In the genomic region with DNA sequence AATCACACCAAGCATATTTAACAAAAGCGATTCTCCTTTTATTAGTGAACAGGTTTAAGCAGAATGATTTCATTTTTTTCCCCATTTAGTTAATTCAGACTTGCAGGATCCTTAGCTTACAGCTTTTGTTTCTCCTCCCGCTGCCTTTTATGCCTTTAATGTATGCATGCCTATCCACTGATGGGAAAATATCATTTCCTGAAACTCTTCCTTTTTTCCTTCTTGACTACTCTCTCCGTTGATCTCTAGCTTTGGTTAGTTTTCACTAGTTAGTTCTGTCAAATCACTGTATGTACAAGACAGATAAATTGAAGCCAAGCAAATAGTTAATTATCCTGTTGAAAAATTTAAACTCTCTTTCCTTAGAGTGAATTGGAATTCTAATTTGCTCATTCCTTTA, we compare ENCODE assay signal across 23 cellular contexts. TPM values are rescaled to one million over a fixed set of nuclear protein-coding genes. Genes with fewer than 3 reads are reported as not detected.
DNase-seq lines count a peak whose midpoint lies in the region; ATAC-seq and TF ChIP-seq lines count a peak whose summit lies in the region.
"Had no signal": no experiment of that assay in that cellular context is flagged by ENCODE, and none has a peak within 500 bp of the region (broad histone marks: within the 10 kb centered on the region; RNA-seq: fewer than 3 reads in every experiment).

No MANE protein-coding gene starts in this region.

- H3K36me3 ChIP-seq in neural progenitor cell, result no peaks in the 10 kb centered on the region
- H3K36me3 ChIP-seq: HAP-1 had no signal

- no peaks in the 10 kb centered on the region for H3K4me1 ChIP-seq in neural progenitor cell

- no peaks in the 10 kb centered on the region for H3K9me3 Mint-ChIP-seq in neural progenitor cell

- no peaks in the 10 kb centered on the region for H3K4me1 Mint-ChIP-seq in neural progenitor cell
- H3K4me1 Mint-ChIP-seq: CD8-positive, alpha-beta memory T cell had no signal

- H3K27ac Mint-ChIP-seq in neural progenitor cell, result no peak overlapping the region
- H3K27ac Mint-ChIP-seq: CD8-positive, alpha-beta memory T cell had no signal

- peaks cover 100% of the 10 kb centered on the region for H3K27me3 ChIP-seq in neural progenitor cell

- no peak overlapping the region for H3K4me3 Mint-ChIP-seq in neural progenitor cell
- H3K4me3 Mint-ChIP-seq: CD8-positive, alpha-beta memory T cell had no signal

- no peak overlapping the region for H3K9ac ChIP-seq in neural progenitor cell
- H3K9ac ChIP-seq: SK-N-SH had no signal

- no peaks in the 10 kb centered on the region for H3K9me3 ChIP-seq in neural progenitor cell (ENCODE audit: low read depth)
- H3K9me3 ChIP-seq: HAP-1, SK-N-SH had no signal

- DNase-seq in NCI-H1092 treated with DMSO at 0.1 percent for 48 hours (lab: John Stamatoyannopoulos, UW) (peak; percentile 56), NCI-H1092 (lab: John Stamatoyannopoulos, UW) (no peak), NCI-H128 (lab: John Stamatoyannopoulos, UW; ENCODE audit: unreplicated experiment) (peak; percentile 44), NCI-H524 treated with DMSO at 0.1 percent for 48 hours (lab: John Stamatoyannopoulos, UW) (peak; percentile 56), neural progenitor cell (ENCODE audit: low spot score) (peak; percentile 46), T-helper 1 cell (no peak)
- DNase-seq: 8988T; AML-193; CD8-positive, alpha-beta memory T cell; KG1; NCI-H1436; NCI-H187 treated with DMSO at 0.1 percent for 48 hours; NCI-H2171 treated with DMSO at 0.1 percent for 48 hours; NCI-H526 treated with DMSO at 0.1 percent for 48 hours; PC-9; SHP77 treated with DMSO at 0.1 percent for 48 hours; SK-N-SH had no signal

- no peak overlapping the region for H3K27ac ChIP-seq in neural progenitor cell
- H3K27ac ChIP-seq: C4-2B, PC-9, RWPE1 had no signal

- H3K36me3 Mint-ChIP-seq in neural progenitor cell, result no peaks in the 10 kb centered on the region
- H3K36me3 Mint-ChIP-seq: CD8-positive, alpha-beta memory T cell had no signal

- H3K27me3 Mint-ChIP-seq in neural progenitor cell (ENCODE audit: insufficient read depth, low read depth), result peaks cover 49% of the 10 kb centered on the region

- peaks cover 5% of the 10 kb centered on the region for H3F3A ChIP-seq in neural progenitor cell (ENCODE audit: low read depth)

- no peak overlapping the region for H3K4me2 ChIP-seq in neural progenitor cell
- H3K4me2 ChIP-seq: PC-9, SK-N-SH had no signal

- H3K4me3 ChIP-seq in neural progenitor cell, result no peak overlapping the region
- H3K4me3 ChIP-seq: HAP-1, PC-9 had no signal

- ATAC-seq in HG02759 (IDR thresholded peaks at IDR 0.05; ENCODE audit: unreplicated experiment), result no peak
- no peak for ATAC-seq in HG02798 (IDR thresholded peaks at IDR 0.05; ENCODE audit: poor library complexity, unreplicated experiment)

- no peak overlapping the region for H2AFZ ChIP-seq in neural progenitor cell (replicated peaks)
- H2AFZ ChIP-seq: PC-9 had no signal

- no peak for TF ChIP-seq CTCF in neural progenitor cell (IDR thresholded peaks at IDR 0.05)

- peaks cover 25% of the 10 kb centered on the region for H4K20me1 ChIP-seq in neural progenitor cell (ENCODE audit: low read depth)

- no peaks in the 10 kb centered on the region for H3K79me2 ChIP-seq in neural progenitor cell (ENCODE audit: low read depth)

RNA-seq across cellular contexts. Expression of a gene that starts 26.3 kb away (rescaled TPM):
- total RNA-seq in neural progenitor cell (ENCODE audit: low replicate concordance), result not detected in 2 replicates
- total RNA-seq: CD8-positive, alpha-beta memory T cell; PC-9; T-helper 2 cell treated with Interferon-gamma antibody and Interleukin-4, amounts not matched to agents 100 ng/mL and 5 ng/mL, for 36 hours had no signal

Comparison
In these comparisons a context has a peak if more than half of its experiments do, and no peak if none do; other contexts are left out.
1. DNase-seq: peak in NCI-H1092 treated with DMSO at 0.1 percent for 48 hours (single experiment), NCI-H128 (single experiment), NCI-H524 treated with DMSO at 0.1 percent for 48 hours (single experiment) and neural progenitor cell (single experiment); none in NCI-H1092 (single experiment) and T-helper 1 cell (0 of 5).